In genomic region chr4:24686866-24687672, GRCh38 we compare ENCODE assay signal across 9 cellular contexts.
A peak's percentile ranks its signal among the peaks of the same experiment; 100 is the strongest.
DNase-seq lines count a peak whose midpoint lies in the region; ATAC-seq, FAIRE-seq and TF ChIP-seq lines count a peak whose summit lies in the region.
"Had no signal": no experiment of that assay in that cellular context is flagged by ENCODE, and none has a peak within 500 bp of the region (broad histone marks: within the 10 kb centered on the region; RNA-seq: fewer than 3 reads in every experiment).

No MANE protein-coding gene starts in this region.

- no peaks in the 10 kb centered on the region for H3K36me3 ChIP-seq in esophagus squamous epithelium
- H3K36me3 ChIP-seq in spleen, result no peaks in the 10 kb centered on the region

- H3K27me3 ChIP-seq in esophagus squamous epithelium, result no peaks in the 10 kb centered on the region
- H3K27me3 ChIP-seq in spleen (replicated peaks in 1 of 7), result peaks cover 0 to 12% (median 0%) of the 10 kb centered on the region in 7 donors

- ATAC-seq in GM18502 (IDR thresholded peaks at IDR 0.05; ENCODE audit: poor library complexity, unreplicated experiment) (no peak), HG03520 (IDR thresholded peaks at IDR 0.05; ENCODE audit: unreplicated experiment) (no peak)
- ATAC-seq: T-cell had no signal

- TF ChIP-seq POLR2A in esophagus squamous epithelium (IDR thresholded peaks at IDR 0.05) (no peak), spleen (IDR thresholded peaks at IDR 0.05) (no peak)

- 44 to 49% methylated on average over 13 of the region's 13 CpGs for WGBS in esophagus squamous epithelium, 2 donors
- WGBS in spleen, 5 donors, result 44 to 58% (median 52%) methylated on average over 13 of the region's 13 CpGs

- DNase-seq in NCI-H82 (lab: John Stamatoyannopoulos, UW) (peak; percentile 30), NCI-H82 treated with DMSO at 0.1 percent for 48 hours (lab: John Stamatoyannopoulos, UW; ENCODE audit: unreplicated experiment) (no peak), NCI-H460 (ENCODE audit: extremely low read depth, low read depth) (peak; percentile 9), esophagus squamous epithelium (lab: John Stamatoyannopoulos, UW) (no peak), spleen (no peak), GM19239 (ENCODE audit: insufficient read length, low spot score) (no peak)

- H3K27ac ChIP-seq in esophagus squamous epithelium, result peak overlapping the region in 1 of 4 donors; percentile 69
- no peak overlapping the region for H3K27ac ChIP-seq in spleen

- TF ChIP-seq CTCF in esophagus squamous epithelium (IDR thresholded peaks at IDR 0.05) (peak in 5 of 6 experiments; percentile 17 to 60 (median 37)), spleen (IDR thresholded peaks at IDR 0.05 in 8 of 11, conservative IDR thresholded peaks at IDR 0.05 in 3 of 11) (peak in 7 of 11 experiments; percentile 8 to 59 (median 26))

- H3K4me3 ChIP-seq in esophagus squamous epithelium (no peak overlapping the region), spleen (no peak overlapping the region)

- FAIRE-seq in GM19239 (lab: Jason Lieb, UNC), result no peak

- H3K4me1 ChIP-seq in esophagus squamous epithelium (peaks cover 0 to 17% (median 0%) of the 10 kb centered on the region in 3 donors), spleen (no peaks in the 10 kb centered on the region)

- intact Hi-C loops in esophagus squamous epithelium (cut with DNase I) (loop anchor here (5.0 kb wide), 1 partner anchor 200 kb away; no protein-coding TSS in a partner anchor), spleen (cut with DNase I; ENCODE audit: low total_unique reads) (no loop called here)

- H3K9me3 ChIP-seq in esophagus squamous epithelium, result no peaks in the 10 kb centered on the region
- H3K9me3 ChIP-seq in spleen, result no peaks in the 10 kb centered on the region

Comparison
In these comparisons a context has a peak if more than half of its experiments do, and no peak if none do; other contexts are left out.
1. DNase-seq: peak in NCI-H82 (single experiment) and NCI-H460 (single experiment); none in NCI-H82 treated with DMSO at 0.1 percent for 48 hours (single experiment), esophagus squamous epithelium (single experiment), spleen (single experiment) and GM19239 (single experiment).